Comparison of ENCODE assay signal across 8 cellular contexts in genomic region chr20:48372851-48373554, GRCh38.
DNase-seq lines count a peak whose midpoint lies in the region; ATAC-seq and TF ChIP-seq lines count a peak whose summit lies in the region.
"Not testable (repeated sequence)": the region's sequence is repeated elsewhere in the genome, so short reads cannot be mapped to it uniquely, and the experiment has no call there.

No MANE protein-coding gene starts in this region.

- H3K4me3 Mint-ChIP-seq in osteocyte (ENCODE audit: unreplicated experiment), result not testable (repeated sequence)

- peak; percentile 74 for DNase-seq in COLO829 (ENCODE audit: low spot score)
- DNase-seq in SK-MEL-5 (ENCODE audit: low read depth, low spot score), result peak; percentile 35
- peak; percentile 26 for DNase-seq in dermis blood vessel endothelial cell
- DNase-seq in iPS-NIHi11 (ENCODE audit: low spot score), result peak; percentile 47
- DNase-seq in right lobe of liver, result peak in 1 of 3 donors; percentile 25
- not testable (repeated sequence) for DNase-seq in osteocyte (ENCODE audit: extremely low spot score, unreplicated experiment)
- DNase-seq in thyroid gland, result peak; percentile 23 to 50

- H3K36me3 Mint-ChIP-seq in osteocyte (ENCODE audit: unreplicated experiment), result not testable (repeated sequence)

- not testable (repeated sequence) for H3K36me3 ChIP-seq in HUES64 (ENCODE audit: insufficient read depth, low read length); right lobe of liver; thyroid gland

- H3K4me3 ChIP-seq in HUES64 (ENCODE audit: low read length); right lobe of liver; thyroid gland (replicated peaks in 1 of 3): not testable (repeated sequence)

- peak; percentile 14 to 56 (median 50) for ATAC-seq in right lobe of liver

- not testable (repeated sequence) for H3K27me3 ChIP-seq in HUES64 (ENCODE audit: insufficient read depth, low read length); right lobe of liver; thyroid gland

- peak overlapping the region; percentile 45 for H3K27ac Mint-ChIP-seq in osteocyte (ENCODE audit: unreplicated experiment)

- peak overlapping the region; percentile 32; the same call in 1 of the 2 replicates for H3K9ac ChIP-seq in HUES64 (ENCODE audit: low read depth, low read length)

- intact Hi-C loops in right lobe of liver (cut with DNase I); thyroid gland (cut with DNase I): not testable (repeated sequence)

- peaks cover 46% of the 10 kb centered on the region for H3K4me1 ChIP-seq in HUES64 (ENCODE audit: insufficient read depth, low read length)
- not testable (repeated sequence) for H3K4me1 ChIP-seq in right lobe of liver
- peaks cover 0 to 15% of the 10 kb centered on the region in 2 donors for H3K4me1 ChIP-seq in thyroid gland

- H3K27me3 Mint-ChIP-seq in osteocyte (ENCODE audit: unreplicated experiment), result peaks cover 45% of the 10 kb centered on the region

- not testable (repeated sequence) for TF ChIP-seq POLR2A in right lobe of liver (IDR thresholded peaks at IDR 0.05); thyroid gland (IDR thresholded peaks at IDR 0.05)

- in situ Hi-C loops in SK-MEL-5 (cut with HindIII; ENCODE audit: low pct_unique_long_range_greater_than_20kb, low sequenced_read_pairs), result not testable (repeated sequence)

- H3K9me3 ChIP-seq in HUES64 (ENCODE audit: insufficient read depth, low read depth, low read length); right lobe of liver; thyroid gland: not testable (repeated sequence)

- H3K4me1 Mint-ChIP-seq in osteocyte (ENCODE audit: unreplicated experiment), result peaks cover 26% of the 10 kb centered on the region

- not testable (repeated sequence) for H3K27ac ChIP-seq in HUES64 (ENCODE audit: low read depth, low read length); thyroid gland
- H3K27ac ChIP-seq in right lobe of liver, result peak overlapping the region in 1 of 3 donors; percentile 24

- 81% methylated on average over 25 of the region's 35 CpGs for WGBS in HUES64
- WGBS in right lobe of liver (ENCODE audit: insufficient coverage, low coverage, low lambda C conversion rate, missing lambda C conversion rate), result 37% methylated on average over 7 of the region's 35 CpGs
- WGBS in thyroid gland, 2 donors, result 59 to 71% methylated on average over 26 to 34 of the region's 35 CpGs

- H3K9me3 Mint-ChIP-seq in osteocyte (ENCODE audit: unreplicated experiment), result not testable (repeated sequence)

- TF ChIP-seq CTCF in right lobe of liver (IDR thresholded peaks at IDR 0.05); osteocyte (IDR thresholded peaks at IDR 0.05); thyroid gland (IDR thresholded peaks at IDR 0.05): not testable (repeated sequence)
